8 cellular contexts compared by ENCODE assay signal in the genomic region with DNA sequence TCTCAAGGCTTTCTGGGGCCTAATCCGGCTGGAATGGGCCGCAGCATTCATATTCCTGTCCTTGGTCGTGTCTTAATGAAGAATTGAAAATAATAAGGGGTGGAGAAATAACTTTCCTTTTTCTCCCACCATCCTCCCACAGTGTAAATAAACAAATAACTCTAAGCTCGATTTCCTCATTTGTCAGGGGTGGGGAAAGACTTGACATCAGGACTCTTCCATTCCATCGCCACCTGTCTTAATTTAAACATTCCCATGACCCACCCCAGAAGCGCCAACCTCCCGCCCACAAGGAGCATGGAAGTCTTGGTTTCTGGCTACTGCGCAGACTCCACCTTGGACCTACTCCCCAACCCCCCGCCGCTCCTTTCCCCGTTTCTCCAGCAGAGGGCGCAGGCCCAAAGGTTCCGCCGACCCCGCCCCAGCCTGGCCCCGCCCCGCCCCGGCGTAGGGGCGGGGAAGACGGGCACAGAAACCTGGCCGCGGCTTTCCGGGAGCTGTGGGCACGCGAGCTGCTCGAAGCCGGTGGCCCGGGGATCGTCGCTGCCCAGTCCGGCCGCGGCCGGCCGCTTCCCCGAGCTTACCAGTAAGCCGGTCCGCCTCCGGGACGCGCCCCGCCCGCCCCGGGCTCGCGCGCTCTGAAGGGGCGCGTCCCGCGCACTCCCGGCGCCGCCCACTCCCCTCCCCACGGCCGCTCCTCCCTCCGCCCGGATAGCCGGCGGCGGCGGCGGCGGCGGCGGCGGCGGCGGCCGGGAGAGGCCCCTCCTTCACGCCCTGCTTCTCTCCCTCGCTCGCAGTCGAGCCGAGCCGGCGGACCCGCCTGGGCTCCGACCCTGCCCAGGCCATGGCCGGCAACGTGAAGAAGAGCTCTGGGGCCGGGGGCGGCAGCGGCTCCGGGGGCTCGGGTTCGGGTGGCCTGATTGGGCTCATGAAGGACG. TPM values are rescaled to one million over a fixed set of nuclear protein-coding genes. Genes with fewer than 3 reads are reported as not detected.
DNase-seq lines count a peak whose midpoint lies in the region; ATAC-seq, FAIRE-seq and TF ChIP-seq lines count a peak whose summit lies in the region.

A gene (plus strand): TSS at position 766 of the 938 bp plus-strand sequence. CDS start 79 bp downstream, at position 845.

- H2BK120ac ChIP-seq in H1 (replicated peaks; ENCODE audit: low read depth, low read length), result no peak within 1 kb of the TSS
- peak within 1 kb of the TSS; percentile 71 for H2BK120ac ChIP-seq in mesenchymal stem cell (ENCODE audit: low read depth, low read length)

- no peak for FAIRE-seq in H1 (lab: Jason Lieb, UNC)

- H2BK20ac ChIP-seq in H1 (ENCODE audit: low read length), result no peak within 1 kb of the TSS

- peak within 1 kb of the TSS; percentile 90; the same call in 1 of the 2 replicates for H4K8ac ChIP-seq in H1 (ENCODE audit: extremely low read depth, insufficient read depth, low read length)
- peak within 1 kb of the TSS; percentile 45 for H4K8ac ChIP-seq in mesenchymal stem cell (ENCODE audit: low read length)

- H2BK5ac ChIP-seq in H1 (ENCODE audit: low read depth, low read length), result peak within 1 kb of the TSS; percentile 95
- peak within 1 kb of the TSS; percentile 95 for H2BK5ac ChIP-seq in mesenchymal stem cell (ENCODE audit: low read depth, low read length, poor library complexity, severe bottlenecking)

- CTCF ChIA-PET in H1 (lab: Charles Lee; ENCODE audit: partially characterized antibody), result interaction anchor here (0.7 to 20.1 kb wide), 19 partner anchors 10 to 132 kb away, joined by 3 to 367 read pairs (median 3); a partner anchor contains a TSS

- H2BK15ac ChIP-seq in H1 (ENCODE audit: low read length), result 0 out of 2 replicates have a peak within 1 kb of the TSS, but pooled peaks have one; percentile 8
- H2BK15ac ChIP-seq in mesenchymal stem cell (ENCODE audit: low read depth, poor library complexity, severe bottlenecking), result peak within 1 kb of the TSS; percentile 96

- peaks cover 5 to 9% of the 10 kb centered on the region in 2 experiments for H4K20me1 ChIP-seq in H1 (replicated peaks in 1 of 2; ENCODE audit: control insufficient read depth in 1 of 2, insufficient read depth in 2 of 2, low read length in 2 of 2)

- peak; percentile 75 to 77 (median 77) for TF ChIP-seq CTCF in H1 (IDR thresholded peaks at IDR 0.05; ENCODE audit: control extremely low read depth in 1 of 3, insufficient read depth in 1 of 3, low read depth in 1 of 3, low read length in 3 of 3)

- H4K5ac ChIP-seq in H1 (ENCODE audit: insufficient read length, low read depth, low read length), result peak within 1 kb of the TSS; percentile 90

- H2AK5ac ChIP-seq in H1 (ENCODE audit: low read depth, low read length), result peak within 1 kb of the TSS; percentile 39; the same call in 1 of the 2 replicates
- no peak within 1 kb of the TSS for H2AK5ac ChIP-seq in mesenchymal stem cell (ENCODE audit: low read length, severe bottlenecking)

- DNase-seq in COLO668 (lab: John Stamatoyannopoulos, UW; ENCODE audit: unreplicated experiment) (peak; percentile 93), HS-5 (ENCODE audit: low read depth) (peak; percentile 65), H1 (ENCODE audit: low read depth in 1 of 2, low spot score in 2 of 2) (peak; percentile 75 to 99), mesenchymal stem cell (peak; percentile 88)
- peak; percentile 95 for DNase-seq in NK-92 treated with Interleukin-12 subunit alpha and Interleukin-12 subunit beta, amount 100 ng/mL, for 24 hours (lab: John Stamatoyannopoulos, UW)
- DNase-seq in activated CD8-positive, alpha-beta memory T cell treated with anti-CD3 and anti-CD28 coated beads for 4 hours (ENCODE audit: low read depth in 2 of 2), result peak; percentile 91 to 96
- peak; percentile 86 for DNase-seq in stimulated activated CD8-positive, alpha-beta memory T cell treated with anti-CD3 and anti-CD28 coated beads, Interleukin-12 subunit alpha, Interleukin-12 subunit beta, amount 100 ng/mL, for 24 hours (ENCODE audit: extremely low read depth)

- H3K23me2 ChIP-seq in H1 (ENCODE audit: low read depth, low read length), result peaks cover 9% of the 10 kb centered on the region

- H3K4me1 ChIP-seq in H1 (replicated peaks in 1 of 4; ENCODE audit: control insufficient read depth in 3 of 4, insufficient read depth in 4 of 4, low read length in 3 of 4) (peaks cover 4 to 10% (median 6%) of the 10 kb centered on the region in 4 experiments; a peak in 6 of 7 replicates), mesenchymal stem cell (ENCODE audit: control insufficient read depth, insufficient read depth, low read depth, low read length) (peaks cover 4% of the 10 kb centered on the region)

- TF ChIP-seq EP300 in H1 (IDR thresholded peaks at IDR 0.05; ENCODE audit: borderline replicate concordance in 1 of 2, low read depth in 2 of 2, low read length in 2 of 2), result peak in 1 of 2 experiments; percentile 36; a peak in 1 of 3 replicates

- peak within 1 kb of the TSS; percentile 75 to 96 for H3K4me2 ChIP-seq in H1 (ENCODE audit: insufficient read depth in 1 of 2, low read depth in 2 of 2, low read length in 2 of 2)
- H3K4me2 ChIP-seq in mesenchymal stem cell (ENCODE audit: low read length, poor library complexity, severe bottlenecking), result peak within 1 kb of the TSS; percentile 70

- H3K18ac ChIP-seq in H1 (ENCODE audit: extremely low read depth, low read length), result peak within 1 kb of the TSS; percentile 97
- H3K18ac ChIP-seq in mesenchymal stem cell (ENCODE audit: low read depth in 1 of 2, low read length in 2 of 2), result peak within 1 kb of the TSS; percentile 90 to 94

- H3K4me3 ChIP-seq in H1 (ENCODE audit: extremely low read depth in 1 of 4, insufficient read depth in 2 of 4, low read depth in 3 of 4, low read length in 4 of 4), result peak within 1 kb of the TSS; percentile 92 to 100 (median 94)
- H3K4me3 ChIP-seq in mesenchymal stem cell (ENCODE audit: insufficient read depth in 1 of 2, low read depth in 1 of 2, low read length in 2 of 2), result peak within 1 kb of the TSS; percentile 88 to 98

- H3K27ac ChIP-seq in H1 (ENCODE audit: low read depth, low read length) (peak within 1 kb of the TSS; percentile 89; the same call in 1 of the 2 replicates), mesenchymal stem cell (ENCODE audit: low read length, poor library complexity, severe bottlenecking) (peak within 1 kb of the TSS; percentile 23)

- POLR2A ChIA-PET in H1 (lab: Charles Lee; ENCODE audit: partially characterized antibody), result interaction anchor here (0.6 to 2.5 kb wide), 15 partner anchors 10 to 117 kb away, joined by 3 to 13 read pairs (median 4); a partner anchor contains a TSS

- H3K23ac ChIP-seq in H1 (ENCODE audit: insufficient read length), result no peak within 1 kb of the TSS
- H3K23ac ChIP-seq in mesenchymal stem cell (ENCODE audit: low read length in 2 of 2), result peak within 1 kb of the TSS; percentile 37 to 98

- peak within 1 kb of the TSS; percentile 73 for H3K56ac ChIP-seq in H1 (replicated peaks; ENCODE audit: insufficient read length, low read depth, low read length)

- peak; percentile 4 to 41; a peak in 3 of 4 replicates for TF ChIP-seq RAD21 in H1 (IDR thresholded peaks at IDR 0.05 in 1 of 2, conservative IDR thresholded peaks at IDR 0.05 in 1 of 2; ENCODE audit: low read depth in 2 of 2, low read length in 2 of 2)

- peak in 1 of 2 experiments; percentile 28; a peak in 1 of 3 replicates for TF ChIP-seq POLR2A in H1 (IDR thresholded peaks at IDR 0.05; ENCODE audit: control extremely low read depth in 1 of 2, low read depth in 2 of 2, low read length in 2 of 2)

- H3K79me1 ChIP-seq in H1 (ENCODE audit: low read depth, low read length), result 0 out of 2 replicates have a peak, but pooled peaks cover 3% of the 10 kb centered on the region
- no peaks in the 10 kb centered on the region for H3K79me1 ChIP-seq in mesenchymal stem cell (replicated peaks; ENCODE audit: low read length, poor library complexity, severe bottlenecking)

- 0 out of 2 replicates have a peak within 1 kb of the TSS, but pooled peaks have one; percentile 39 for H2BK12ac ChIP-seq in H1 (ENCODE audit: low read depth, low read length)
- H2BK12ac ChIP-seq in mesenchymal stem cell (ENCODE audit: low read length in 2 of 2), result peak within 1 kb of the TSS in 1 of 2 experiments; percentile 80

- H3K9me3 ChIP-seq in H1 (ENCODE audit: insufficient read depth in 2 of 2, low read depth in 1 of 2, low read length in 1 of 2) (no peaks in the 10 kb centered on the region), mesenchymal stem cell (ENCODE audit: control insufficient read depth, low read length) (no peaks in the 10 kb centered on the region)

- H3K27me3 ChIP-seq in H1 (replicated peaks in 1 of 4; ENCODE audit: control insufficient read depth in 3 of 4, extremely low read depth in 1 of 4, insufficient read depth in 3 of 4, low read length in 3 of 4) (no peaks in the 10 kb centered on the region), mesenchymal stem cell (ENCODE audit: control insufficient read depth in 1 of 2, insufficient read depth in 1 of 2, low read length in 2 of 2) (no peaks in the 10 kb centered on the region)

- H3K4ac ChIP-seq in H1 (replicated peaks; ENCODE audit: insufficient read length, low read depth, low read length), result peak within 1 kb of the TSS; percentile 72
- H3K4ac ChIP-seq in mesenchymal stem cell (ENCODE audit: low read depth in 1 of 2, low read length in 2 of 2), result peak within 1 kb of the TSS; percentile 46 to 67

- H3K14ac ChIP-seq in H1 (ENCODE audit: insufficient read length) (peak within 1 kb of the TSS; percentile 99), mesenchymal stem cell (ENCODE audit: low read length in 2 of 2) (peak within 1 kb of the TSS in 1 of 2 experiments; percentile 97)

- H3K79me2 ChIP-seq in H1 (ENCODE audit: control insufficient read depth in 1 of 2, insufficient read depth in 2 of 2, low read length in 2 of 2), result peaks cover 20 to 41% of the 10 kb centered on the region in 2 experiments

- ATAC-seq in GM19467 (IDR thresholded peaks at IDR 0.05; ENCODE audit: unreplicated experiment), result peak; percentile 76

- H4K91ac ChIP-seq in H1 (replicated peaks; ENCODE audit: insufficient read length, low read length), result peak within 1 kb of the TSS; percentile 94
- H4K91ac ChIP-seq in mesenchymal stem cell (ENCODE audit: low read length), result peak within 1 kb of the TSS; percentile 44

- H3K9ac ChIP-seq in H1 (replicated peaks in 1 of 4; ENCODE audit: extremely low read depth in 1 of 4, low read depth in 3 of 4, low read length in 3 of 4) (peak within 1 kb of the TSS; percentile 70 to 85 (median 80)), mesenchymal stem cell (ENCODE audit: low read length) (peak within 1 kb of the TSS; percentile 87)

- H2AFZ ChIP-seq in H1 (ENCODE audit: low read length) (peak within 1 kb of the TSS; percentile 86), mesenchymal stem cell (ENCODE audit: low read depth, low read length) (peak within 1 kb of the TSS; percentile 94)

- WGBS in H1 (ENCODE audit: extremely low coverage in 1 of 2, insufficient coverage in 1 of 2, insufficient read length in 1 of 2, insufficient replicate concordance in 2 of 2, low coverage in 1 of 2, low lambda C conversion rate in 2 of 2, missing lambda C conversion rate in 1 of 2), 2 experiments, result 20% methylated on average over 8 of the region's 89 CpGs; no CpG with 5 or more reads in 1 of the 2 experiments
- WGBS in mesenchymal stem cell, result 2% methylated on average over 34 of the region's 89 CpGs

- H3K36me3 ChIP-seq in H1 (ENCODE audit: control insufficient read depth in 2 of 4, insufficient read depth in 4 of 4, low read length in 3 of 4) (no peaks in the 10 kb centered on the region), mesenchymal stem cell (ENCODE audit: control insufficient read depth in 1 of 2, insufficient read depth in 2 of 2, low read depth in 1 of 2, low read length in 2 of 2) (no peaks in the 10 kb centered on the region)

RNA-seq across cellular contexts. Expression of the gene that starts here (rescaled TPM):
- 57.6 and 57.8 TPM in 2 replicates for total RNA-seq in H1 (2021; fragmentation: NEBNext Ultra II Directional; extraction: Animal tissue kit (Norgen Biotek cat#: 25700))
- polyA plus RNA-seq in H1 (2011; rRNA removed), result 22.3 and 23.1 TPM in 2 replicates
- polyA plus RNA-seq in H1 (2011; cell fraction: cytosol; rRNA removed), result 20.2 TPM
- 20.2 TPM for polyA plus RNA-seq in H1 (2011; cell fraction: nucleus; rRNA removed)
- polyA plus RNA-seq in H1 (2012, experiment 1 of 2), result 16.4 to 25.4 TPM (median 21.1 TPM) in 4 replicates
- 2.4 TPM for polyA plus RNA-seq in H1 (2012, experiment 2 of 2)
- polyA plus RNA-seq in H1 (2013, experiment 1 of 2), result 17.2 TPM
- polyA plus RNA-seq in H1 (2013, experiment 2 of 2), result 16.4 TPM
- 39.5 and 40.1 TPM in 2 replicates for polyA minus RNA-seq in H1 (2011; rRNA and poly(A)+ RNA removed)
- polyA minus RNA-seq in H1 (2011; cell fraction: cytosol; rRNA and poly(A)+ RNA removed), result 23.2 TPM
- 26.6 TPM for polyA minus RNA-seq in H1 (2011; cell fraction: nucleus; rRNA and poly(A)+ RNA removed)
- polyA plus RNA-seq in mesenchymal stem cell (2013, experiment 1 of 2), result 14.9 TPM
- polyA plus RNA-seq in mesenchymal stem cell (2013, experiment 2 of 2), result 14.8 TPM

Comparison
In these comparisons a context has a peak if more than half of its experiments do, and no peak if none do; other contexts are left out.
1. Peak in every context shown above with its lines: DNase-seq, ATAC-seq, H3K4me3 ChIP-seq and H3K27ac ChIP-seq.